6 cellular contexts compared by ENCODE assay signal in genomic region chr17:40063915-40064531, GRCh38.
A peak's percentile ranks its signal among the peaks of the same experiment; 100 is the strongest.
DNase-seq lines count a peak whose midpoint lies in the region; ATAC-seq and TF ChIP-seq lines count a peak whose summit lies in the region.

No MANE protein-coding gene starts in this region.

- no peaks in the 10 kb centered on the region for H3K36me3 ChIP-seq in Loucy (ENCODE audit: insufficient read depth, low read length)

- H3K4me3 ChIP-seq in Loucy (ENCODE audit: low read length, poor library complexity, severe bottlenecking), result peak overlapping the region; percentile 96

- TF ChIP-seq CTCF in Loucy (conservative IDR thresholded peaks at IDR 0.05; ENCODE audit: low read length), result no peak

- no peaks in the 10 kb centered on the region for H3F3A ChIP-seq in Loucy (ENCODE audit: low read depth)

- H2AFZ ChIP-seq in Loucy (ENCODE audit: low read length), result peak overlapping the region; percentile 98; the same call in 1 of the 2 replicates

- peaks cover 22% of the 10 kb centered on the region for H3K79me2 ChIP-seq in Loucy (ENCODE audit: insufficient read depth, low read length)

- H3K9me2 ChIP-seq in Loucy (replicated peaks; ENCODE audit: low read depth, low read length), result no peaks in the 10 kb centered on the region

- H4K20me1 ChIP-seq in Loucy (ENCODE audit: insufficient read depth, low read length, poor library complexity, severe bottlenecking), result no peaks in the 10 kb centered on the region

- H3K9ac ChIP-seq in Loucy (ENCODE audit: low read depth, low read length, poor library complexity, severe bottlenecking), result peak overlapping the region; percentile 91

- no peak for ATAC-seq in HG02759 (IDR thresholded peaks at IDR 0.05; ENCODE audit: unreplicated experiment)

- H3K4me1 ChIP-seq in Loucy (ENCODE audit: insufficient read depth, low read length, poor library complexity, severe bottlenecking), result peaks cover 52% of the 10 kb centered on the region

- no peaks in the 10 kb centered on the region for H3K9me3 ChIP-seq in Loucy (ENCODE audit: insufficient read depth, low read depth, low read length)

- DNase-seq in cerebellar cortex (ENCODE audit: low spot score), result peak; percentile 50
- peak in 47 of 56 donors; percentile 21 to 83 (median 60) for DNase-seq in nucleus accumbens (lab: John Stamatoyannopoulos, UW)
- DNase-seq in D341Med (ENCODE audit: low spot score), result no peak
- no peak for DNase-seq in NCI-H446 (lab: John Stamatoyannopoulos, UW)

- no peaks in the 10 kb centered on the region for H3K27me3 ChIP-seq in Loucy (ENCODE audit: insufficient read depth, low read length, poor library complexity, severe bottlenecking)

- H3K4me2 ChIP-seq in Loucy (ENCODE audit: low read depth, low read length, poor library complexity, severe bottlenecking), result peak overlapping the region; percentile 81

Comparison
In these comparisons a context has a peak if more than half of its experiments do, and no peak if none do; other contexts are left out.
1. DNase-seq: peak in cerebellar cortex (single experiment) and nucleus accumbens (47 of 56); none in D341Med (single experiment) and NCI-H446 (0 of 2).